Comparison of ENCODE assay signal across 9 cellular contexts in genomic region chr16:27053996-27054395, GRCh38. TPM values are rescaled to one million over a fixed set of nuclear protein-coding genes. Genes with fewer than 3 reads are reported as not detected.
"Had no signal": no experiment of that assay in that cellular context is flagged by ENCODE, and none has a peak within 500 bp of the region (broad histone marks: within the 10 kb centered on the region; RNA-seq: fewer than 3 reads in every experiment).

No MANE protein-coding gene starts in this region.

- H3K4me3 ChIP-seq: GM23248, GM23338, HAP-1 had no signal

- H3K9me3 ChIP-seq: HAP-1 had no signal

- H3K9ac ChIP-seq: GM23248 had no signal

- H3K4me2 ChIP-seq: GM23338 had no signal

- H3K36me3 ChIP-seq: HAP-1 had no signal

- H3K27ac ChIP-seq: GM23248 had no signal

- H3K4me1 ChIP-seq: HAP-1 had no signal

- H3K27ac Mint-ChIP-seq: GM23338, H9, HFFc6 had no signal

- H3K4me3 Mint-ChIP-seq: GM23338, H9, HFFc6 had no signal

- H3K9me3 Mint-ChIP-seq: H9, HFFc6 had no signal

- DNase-seq: GM23248, GOT3, H7, H9, HCEC 1CT, HFFc6 had no signal

- H2AFZ ChIP-seq: GM23248, GM23338 had no signal

RNA-seq across cellular contexts. Expression of gene C16orf82, which starts 12.7 kb away (rescaled TPM):
- total RNA-seq: GM23248, GM23338, H1, H7, H9, HFFc6 had no signal
- polyA plus RNA-seq: GM23248, GM23338, H1 had no signal
